Comparison of ENCODE assay signal across 10 cellular contexts in genomic region chr1:63323866-63324778, GRCh38. TPM values are rescaled to one million over a fixed set of nuclear protein-coding genes. Genes with fewer than 3 reads are reported as not detected.
DNase-seq lines count a peak whose midpoint lies in the region; ATAC-seq, FAIRE-seq and TF ChIP-seq lines count a peak whose summit lies in the region.
"Had no signal": no experiment of that assay in that cellular context is flagged by ENCODE, and none has a peak within 500 bp of the region (broad histone marks: within the 10 kb centered on the region; RNA-seq: fewer than 3 reads in every experiment).

No MANE protein-coding gene starts in this region.

- ATAC-seq in A549 (peak in 1 of 2 experiments; percentile 36; a peak in 3 of 6 replicates), lower lobe of right lung (no peak), HG02884 (IDR thresholded peaks at IDR 0.05; ENCODE audit: unreplicated experiment) (no peak), left lobe of liver (no peak)

- peak in 1 of 2 experiments; percentile 5 for DNase-seq in A549 (ENCODE audit: low read depth in 1 of 2, low spot score in 1 of 2)
- DNase-seq in DMS53 (lab: John Stamatoyannopoulos, UW) = peak; percentile 95
- DNase-seq in activated T-cell treated with anti-CD3 and anti-CD28 coated beads, Interleukin-2, amount 50 U/mL, for 24 hours = no peak
- DNase-seq in lower lobe of right lung = no peak
- no peak for DNase-seq in NOMO-1 treated with DMSO at 0.1 percent for 48 hours (lab: John Stamatoyannopoulos, UW; ENCODE audit: unreplicated experiment)
- no peak for DNase-seq in DMS79 treated with DMSO at 0.1 percent for 48 hours (lab: John Stamatoyannopoulos, UW)
- DNase-seq in left lobe of liver (ENCODE audit: low spot score) = no peak

- CTCF ChIA-PET in A549 (lab: Yijun Ruan, JAX) = interaction anchor here (1.0 to 1.7 kb wide), 6 partner anchors 9 to 473 kb away, joined by 3 to 5 read pairs (median 4); no protein-coding TSS in a partner anchor

- TF ChIP-seq CTCF in A549 (IDR thresholded peaks at IDR 0.05) = no peak
- no peak for TF ChIP-seq CTCF in lower lobe of right lung (IDR thresholded peaks at IDR 0.05)

- H3K4me3 ChIP-seq in A549 = peak overlapping the region; percentile 90
- H3K4me3 ChIP-seq in lower lobe of right lung = peak overlapping the region; percentile 59

- TF ChIP-seq EP300 in A549 (IDR thresholded peaks at IDR 0.05) = no peak

- H3K27me3 ChIP-seq in lower lobe of right lung (ENCODE audit: low read depth) = peaks cover 100% of the 10 kb centered on the region

- no peaks in the 10 kb centered on the region for H3K36me3 Mint-ChIP-seq in activated T-cell treated with anti-CD3 and anti-CD28 coated beads, Interleukin-2, amount 50 U/mL, for 24 hours (ENCODE audit: low read depth)

- H3K4me1 ChIP-seq in A549 = no peaks in the 10 kb centered on the region
- peaks cover 37% of the 10 kb centered on the region for H3K4me1 ChIP-seq in lower lobe of right lung

- FAIRE-seq in A549 (lab: Jason Lieb, UNC) = no peak

- H3K27ac ChIP-seq in A549 = peak overlapping the region; percentile 81 to 96
- no peak overlapping the region for H3K27ac ChIP-seq in lower lobe of right lung

- POLR2A ChIA-PET in A549 (lab: Yijun Ruan, JAX) = interaction anchor here (0.6 kb wide), 1 partner anchor 481 kb away, joined by 3 read pairs; no protein-coding TSS in a partner anchor

- peak overlapping the region; percentile 97 for H3K4me2 ChIP-seq in A549

- intact Hi-C loops in lower lobe of right lung (cut with DNase I) = no loop called here

- no peak for TF ChIP-seq POLR2A in A549 (IDR thresholded peaks at IDR 0.05; ENCODE audit: low read length)

- H3K27me3 Mint-ChIP-seq in activated T-cell treated with anti-CD3 and anti-CD28 coated beads, Interleukin-2, amount 50 U/mL, for 24 hours = peaks cover 83% of the 10 kb centered on the region

- peak overlapping the region; percentile 64 for H3K4me3 Mint-ChIP-seq in activated T-cell treated with anti-CD3 and anti-CD28 coated beads, Interleukin-2, amount 50 U/mL, for 24 hours

- peak overlapping the region; percentile 86 for H3K27ac Mint-ChIP-seq in activated T-cell treated with anti-CD3 and anti-CD28 coated beads, Interleukin-2, amount 50 U/mL, for 24 hours

- TF ChIP-seq RAD21 in A549 (conservative IDR thresholded peaks at IDR 0.05 in 1 of 2, IDR thresholded peaks at IDR 0.05 in 1 of 2) = no peak

- WGBS in A549 (ENCODE audit: missing lambda C conversion rate) = 95% methylated on average over 36 of the region's 114 CpGs

- H3K36me3 ChIP-seq in lower lobe of right lung = no peaks in the 10 kb centered on the region

- no peaks in the 10 kb centered on the region for H3K9me3 ChIP-seq in A549
- H3K9me3 ChIP-seq in lower lobe of right lung = no peaks in the 10 kb centered on the region

- H3K9me3 Mint-ChIP-seq in activated T-cell treated with anti-CD3 and anti-CD28 coated beads, Interleukin-2, amount 50 U/mL, for 24 hours = peaks cover 7% of the 10 kb centered on the region

- H3K4me1 Mint-ChIP-seq in activated T-cell treated with anti-CD3 and anti-CD28 coated beads, Interleukin-2, amount 50 U/mL, for 24 hours (ENCODE audit: low read depth) = peaks cover 49% of the 10 kb centered on the region

TF ChIP-seq in A549, 52 proteins besides CTCF, POLR2A, EP300 and RAD21:
- TF ChIP-seq JUNB (IDR thresholded peaks at IDR 0.05) (no peak), HES2 (IDR thresholded peaks at IDR 0.05) (no peak), TFCP2L1 (CRISPR knock-in tag; IDR thresholded peaks at IDR 0.05) (no peak), BHLHE40 (IDR thresholded peaks at IDR 0.05; ENCODE audit: low read depth, low read length) (no peak), SREBF2 (IDR thresholded peaks at IDR 0.05) (no peak), RARB (CRISPR knock-in tag; IDR thresholded peaks at IDR 0.05) (no peak)
TF ChIP-seq in A549: peak in this region for 0.

RNA-seq across cellular contexts. Expression of gene FOXD3, which starts 1.8 kb away (rescaled TPM):
- polyA plus RNA-seq in A549 (2011; rRNA removed) (0.09 and 0.19 TPM in 2 replicates), A549 (2017; fragmentation: RNase III; extraction: RNeasy Plus Mini Kit Qiagen cat#74134 plus additional on column Dnase treatment) (0.22 to 0.34 TPM (median 0.30 TPM) in 3 replicates)
- 0.21 and 0.60 TPM in 2 replicates for polyA plus RNA-seq in A549 (2012; cell fraction: cytosol; rRNA removed)
- 0.53 and 0.74 TPM in 2 replicates for polyA plus RNA-seq in A549 (2012; cell fraction: nucleus; rRNA removed)
- 0.15 and 0.29 TPM in 2 replicates for polyA minus RNA-seq in A549 (2011; rRNA and poly(A)+ RNA removed)
- total RNA-seq in lower lobe of right lung (not detected), left lobe of liver (0.15 TPM)
- total RNA-seq: fibroblast of lung, HT-29 had no signal
- polyA plus RNA-seq: fibroblast of lung had no signal

RNA-seq across cellular contexts. Expression of gene ALG6, which starts 43.3 kb away (rescaled TPM):
- 14.2 and 19.6 TPM in 2 replicates for polyA plus RNA-seq in A549 (2011; rRNA removed)
- polyA plus RNA-seq in A549 (2012; cell fraction: cytosol; rRNA removed) = 3.3 and 3.4 TPM in 2 replicates
- 3.8 and 7.2 TPM in 2 replicates for polyA plus RNA-seq in A549 (2012; cell fraction: nucleus; rRNA removed)
- 8.3 to 8.5 TPM (median 8.3 TPM) in 3 replicates for polyA plus RNA-seq in A549 (2017; fragmentation: RNase III; extraction: RNeasy Plus Mini Kit Qiagen cat#74134 plus additional on column Dnase treatment)
- 4.2 and 6.0 TPM in 2 replicates for polyA minus RNA-seq in A549 (2011; rRNA and poly(A)+ RNA removed)
- total RNA-seq in lower lobe of right lung = 11.8 TPM
- 5.4 TPM for total RNA-seq in left lobe of liver
